8 cellular contexts compared by ENCODE assay signal in the genomic region with DNA sequence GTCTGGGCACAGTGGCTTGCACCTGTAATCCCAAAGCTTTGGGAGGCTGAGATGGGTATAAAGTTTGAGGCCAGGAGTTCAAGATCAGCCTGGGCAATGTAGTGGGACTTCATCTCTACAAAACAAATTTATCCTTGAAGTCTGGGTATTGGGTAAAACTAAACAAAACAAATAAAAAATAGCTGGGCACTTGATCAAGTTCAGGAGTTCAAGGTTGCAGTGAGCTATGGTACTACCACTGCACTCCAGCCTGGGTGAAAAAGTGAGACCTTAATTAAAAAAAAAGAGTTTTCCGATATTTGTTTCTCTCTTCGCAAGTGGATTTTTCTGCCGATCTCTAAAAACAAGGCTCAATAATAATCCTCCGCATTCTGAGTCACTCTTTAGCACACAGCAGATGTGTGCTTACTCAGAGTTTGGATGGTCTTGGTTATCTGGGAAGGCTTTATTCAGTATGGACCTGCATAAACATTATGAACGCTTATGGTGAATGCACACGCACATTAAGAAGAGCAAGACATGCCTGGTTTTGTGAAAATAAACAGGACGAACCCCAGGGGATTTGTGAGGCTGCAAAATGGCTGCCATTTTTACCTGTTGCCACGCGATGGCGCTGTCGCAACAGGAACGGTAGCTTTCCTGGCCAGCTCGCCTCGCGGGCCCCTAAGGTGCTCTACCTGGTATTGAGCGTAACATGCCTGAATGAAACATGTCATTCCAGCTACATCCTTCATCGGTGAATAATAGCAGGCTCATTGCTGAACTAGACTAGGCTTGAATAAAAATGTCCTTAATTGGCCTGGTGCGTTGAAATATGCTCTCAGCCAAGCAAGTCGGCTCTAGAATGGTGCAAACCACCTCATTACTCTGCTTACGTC. TPM values are rescaled to one million over a fixed set of nuclear protein-coding genes. Genes with fewer than 3 reads are reported as not detected.
A peak's percentile ranks its signal among the peaks of the same experiment; 100 is the strongest.
DNase-seq lines count a peak whose midpoint lies in the region; ATAC-seq lines count a peak whose summit lies in the region.

No MANE protein-coding gene starts in this region.

- H3K27ac ChIP-seq in trophoblast cell (ENCODE audit: low read depth, low read length), result no peak overlapping the region

- peak overlapping the region; percentile 35 for H3K4me2 ChIP-seq in trophoblast cell (ENCODE audit: low read length)

- H2AK5ac ChIP-seq in trophoblast cell (ENCODE audit: low read length), result no peak overlapping the region

- no peak overlapping the region for H3K18ac ChIP-seq in trophoblast cell (ENCODE audit: low read length)

- no peaks in the 10 kb centered on the region for H3K79me1 ChIP-seq in trophoblast cell (ENCODE audit: low read length)

- H3K4me3 ChIP-seq in trophoblast cell (ENCODE audit: low read depth, low read length), result no peak overlapping the region

- H3K4me1 ChIP-seq in trophoblast cell (ENCODE audit: control insufficient read depth in 1 of 2, insufficient read depth in 2 of 2, low read length in 2 of 2), result no peaks in the 10 kb centered on the region

- no peak overlapping the region for H2AFZ ChIP-seq in trophoblast cell (ENCODE audit: insufficient read depth, low read length, poor library complexity)

- H3K36me3 ChIP-seq in trophoblast cell (ENCODE audit: control insufficient read depth in 1 of 2, insufficient read depth in 2 of 2, low read length in 2 of 2), result no peaks in the 10 kb centered on the region

- ATAC-seq in GM21576 (IDR thresholded peaks at IDR 0.05; ENCODE audit: unreplicated experiment) (peak; percentile 86), HG02571 (IDR thresholded peaks at IDR 0.05; ENCODE audit: unreplicated experiment) (no peak)

- no peak overlapping the region for H2BK120ac ChIP-seq in trophoblast cell (ENCODE audit: insufficient read depth, low read length, poor library complexity)

- H3K9ac ChIP-seq in trophoblast cell (ENCODE audit: low read length), result no peak overlapping the region

- H3K4ac ChIP-seq in trophoblast cell (ENCODE audit: low read depth, low read length), result no peak overlapping the region

- DNase-seq in EL (peak; percentile 45), LHCN-M2 (ENCODE audit: low read depth) (peak; percentile 57), RPMI8226 (peak; percentile 67), germinal center (ENCODE audit: low spot score) (peak; percentile 57), trophoblast cell (peak; percentile 83 to 94)
- peak in 3 of 4 experiments; percentile 3 to 34 (median 11) for DNase-seq in activated naive CD4-positive, alpha-beta T cell (lab: John Stamatoyannopoulos, UW)

- H4K8ac ChIP-seq in trophoblast cell (ENCODE audit: low read depth, low read length), result no peak overlapping the region

- no CpG with 5 or more reads among the region's 20 CpGs for WGBS in trophoblast cell (ENCODE audit: extremely low coverage, insufficient coverage, insufficient read length)

- no peak overlapping the region for H4K12ac ChIP-seq in trophoblast cell (ENCODE audit: low read depth, low read length)

- no peaks in the 10 kb centered on the region for H3K79me2 ChIP-seq in trophoblast cell (ENCODE audit: control insufficient read depth, insufficient read depth, low read length, poor library complexity)

- H3K9me3 ChIP-seq in trophoblast cell (ENCODE audit: insufficient read depth, low read depth, low read length), result no peaks in the 10 kb centered on the region

- no peak overlapping the region for H2BK5ac ChIP-seq in trophoblast cell (ENCODE audit: low read depth, low read length, poor library complexity)

- H3K14ac ChIP-seq in trophoblast cell (ENCODE audit: low read length), result no peak overlapping the region

- no peak overlapping the region for H2BK12ac ChIP-seq in trophoblast cell (ENCODE audit: low read length)

- no peak overlapping the region for H3K23ac ChIP-seq in trophoblast cell (ENCODE audit: low read length)

- no peaks in the 10 kb centered on the region for H3K27me3 ChIP-seq in trophoblast cell (ENCODE audit: insufficient read depth, low read length)

- no peak overlapping the region for H4K91ac ChIP-seq in trophoblast cell (ENCODE audit: low read depth, low read length)

RNA-seq across cellular contexts. Expression of a gene that starts 6.0 kb away (rescaled TPM):
- not detected in 2 replicates for total RNA-seq in LHCN-M2 (2014; rRNA removed)
- not detected for polyA plus RNA-seq in LHCN-M2 (2012)
- not detected in 2 replicates for polyA plus RNA-seq in trophoblast cell (2013)

Comparison
In these comparisons a context has a peak if more than half of its experiments do, and no peak if none do; other contexts are left out.
1. DNase-seq: peak in every context shown above with its lines; median percentile 88 in trophoblast cell; 67 in RPMI8226; 57 in LHCN-M2; 57 in germinal center; 45 in EL; 11 in activated naive CD4-positive, alpha-beta T cell.